1 cellular context compared by ENCODE assay signal in genomic region chr6:4983322-4983721, GRCh38.
A peak's percentile ranks its signal among the peaks of the same experiment; 100 is the strongest.
TF ChIP-seq lines count a peak whose summit lies in the region.

No MANE protein-coding gene starts in this region.

TF ChIP-seq in HepG2, 621 proteins besides CTCF, POLR2A, EP300 and RAD21 (continued from another document):
- TF ChIP-seq ZNF280D (CRISPR knock-in tag; IDR thresholded peaks at IDR 0.05) (no peak), HNF4A (CRISPR knock-in tag; IDR thresholded peaks at IDR 0.05) (no peak), ZNF335 (CRISPR knock-in tag; IDR thresholded peaks at IDR 0.05) (no peak), ZFP36L1 (CRISPR knock-in tag; IDR thresholded peaks at IDR 0.05) (no peak), TCF7 (IDR thresholded peaks at IDR 0.05; ENCODE audit: low read depth) (no peak), HNF4G (IDR thresholded peaks at IDR 0.05; ENCODE audit: borderline replicate concordance, low read depth, low read length) (0 out of 2 replicates have a peak, but pooled peaks have one; percentile 13), HNF4G (CRISPR knock-in tag; IDR thresholded peaks at IDR 0.05; ENCODE audit: borderline replicate concordance, low read depth) (no peak), TCF12 (IDR thresholded peaks at IDR 0.05) (no peak), TCF12 (CRISPR knock-in tag; IDR thresholded peaks at IDR 0.05) (no peak), TBX2 (CRISPR knock-in tag; IDR thresholded peaks at IDR 0.05; ENCODE audit: borderline replicate concordance) (no peak), ZNF33B (CRISPR knock-in tag; IDR thresholded peaks at IDR 0.05) (no peak), WIZ (CRISPR knock-in tag; IDR thresholded peaks at IDR 0.05) (peak; percentile 81; the same call in 1 of the 2 replicates), SOX6 (IDR thresholded peaks at IDR 0.05) (no peak), SOX6 (CRISPR knock-in tag; IDR thresholded peaks at IDR 0.05) (no peak), ELF3 (CRISPR knock-in tag; IDR thresholded peaks at IDR 0.05) (0 out of 2 replicates have a peak, but pooled peaks have one; percentile 22), ELF1 (CRISPR knock-in tag; IDR thresholded peaks at IDR 0.05) (peak; percentile 54), KDM6A (CRISPR knock-in tag; IDR thresholded peaks at IDR 0.05; ENCODE audit: low read depth) (no peak), STAG1 (CRISPR knock-in tag; IDR thresholded peaks at IDR 0.05) (peak; percentile 20), SAFB2 (CRISPR knock-in tag; IDR thresholded peaks at IDR 0.05; ENCODE audit: borderline replicate concordance, low read depth) (0 out of 2 replicates have a peak, but pooled peaks have one; percentile 27), TFAP4 (IDR thresholded peaks at IDR 0.05; ENCODE audit: borderline replicate concordance, low read depth) (no peak), ZNF614 (CRISPR knock-in tag; IDR thresholded peaks at IDR 0.05; ENCODE audit: borderline replicate concordance) (no peak), RARA (CRISPR knock-in tag; IDR thresholded peaks at IDR 0.05) (0 out of 2 replicates have a peak, but pooled peaks have one; percentile 9), CEBPB (IDR thresholded peaks at IDR 0.05; ENCODE audit: borderline replicate concordance, low read depth, low read length) (peak; percentile 85), SALL1 (CRISPR knock-in tag; IDR thresholded peaks at IDR 0.05) (0 out of 2 replicates have a peak, but pooled peaks have one; percentile 27), ZC3H13 (CRISPR knock-in tag; IDR thresholded peaks at IDR 0.05) (no peak), SP5 (CRISPR knock-in tag; IDR thresholded peaks at IDR 0.05; ENCODE audit: borderline replicate concordance, low read depth) (no peak), TARDBP (CRISPR knock-in tag; IDR thresholded peaks at IDR 0.05) (no peak), PATZ1 (CRISPR knock-in tag; IDR thresholded peaks at IDR 0.05) (peak; percentile 71; the same call in 1 of the 2 replicates), HOXA5 (CRISPR knock-in tag; IDR thresholded peaks at IDR 0.05) (no peak), NR2F6 (IDR thresholded peaks at IDR 0.05) (0 out of 2 replicates have a peak, but pooled peaks have one; percentile 29), NR2F6 (CRISPR knock-in tag; IDR thresholded peaks at IDR 0.05) (peak; percentile 40; the same call in 1 of the 2 replicates), ZSCAN12 (CRISPR knock-in tag; IDR thresholded peaks at IDR 0.05) (no peak), HNF1B (CRISPR knock-in tag; IDR thresholded peaks at IDR 0.05) (no peak), KAT8 (CRISPR knock-in tag; IDR thresholded peaks at IDR 0.05) (0 out of 2 replicates have a peak, but pooled peaks have one; percentile 19), CHCHD3 (CRISPR knock-in tag; IDR thresholded peaks at IDR 0.05) (no peak), THAP11 (CRISPR knock-in tag; IDR thresholded peaks at IDR 0.05) (0 out of 2 replicates have a peak, but pooled peaks have one; percentile 34), SNAPC4 (CRISPR knock-in tag; IDR thresholded peaks at IDR 0.05) (no peak), ZMAT3 (CRISPR knock-in tag; conservative IDR thresholded peaks at IDR 0.05) (no peak), USF2 (IDR thresholded peaks at IDR 0.05; ENCODE audit: low read depth, low read length) (no peak), USF2 (CRISPR knock-in tag; IDR thresholded peaks at IDR 0.05; ENCODE audit: borderline replicate concordance) (no peak), MIXL1 (CRISPR knock-in tag; IDR thresholded peaks at IDR 0.05) (no peak), TAF1 (CRISPR knock-in tag; IDR thresholded peaks at IDR 0.05) (no peak), ZNF101 (CRISPR knock-in tag; IDR thresholded peaks at IDR 0.05; ENCODE audit: borderline replicate concordance, low read depth) (no peak)
- TF ChIP-seq, protein P1, sequence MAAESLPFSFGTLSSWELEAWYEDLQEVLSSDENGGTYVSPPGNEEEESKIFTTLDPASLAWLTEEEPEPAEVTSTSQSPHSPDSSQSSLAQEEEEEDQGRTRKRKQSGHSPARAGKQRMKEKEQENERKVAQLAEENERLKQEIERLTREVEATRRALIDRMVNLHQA (CRISPR knock-in tag; IDR thresholded peaks at IDR 0.05), result no peak
- TF ChIP-seq, protein P2, sequence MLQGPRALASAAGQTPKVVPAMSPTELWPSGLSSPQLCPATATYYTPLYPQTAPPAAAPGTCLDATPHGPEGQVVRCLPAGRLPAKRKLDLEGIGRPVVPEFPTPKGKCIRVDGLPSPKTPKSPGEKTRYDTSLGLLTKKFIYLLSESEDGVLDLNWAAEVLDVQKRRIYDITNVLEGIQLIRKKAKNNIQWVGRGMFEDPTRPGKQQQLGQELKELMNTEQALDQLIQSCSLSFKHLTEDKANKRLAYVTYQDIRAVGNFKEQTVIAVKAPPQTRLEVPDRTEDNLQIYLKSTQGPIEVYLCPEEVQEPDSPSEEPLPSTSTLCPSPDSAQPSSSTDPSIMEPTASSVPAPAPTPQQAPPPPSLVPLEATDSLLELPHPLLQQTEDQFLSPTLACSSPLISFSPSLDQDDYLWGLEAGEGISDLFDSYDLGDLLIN (CRISPR knock-in tag; IDR thresholded peaks at IDR 0.05; ENCODE audit: borderline replicate concordance), result no peak
